Comparison of ENCODE assay signal across 8 cellular contexts in the genomic region with DNA sequence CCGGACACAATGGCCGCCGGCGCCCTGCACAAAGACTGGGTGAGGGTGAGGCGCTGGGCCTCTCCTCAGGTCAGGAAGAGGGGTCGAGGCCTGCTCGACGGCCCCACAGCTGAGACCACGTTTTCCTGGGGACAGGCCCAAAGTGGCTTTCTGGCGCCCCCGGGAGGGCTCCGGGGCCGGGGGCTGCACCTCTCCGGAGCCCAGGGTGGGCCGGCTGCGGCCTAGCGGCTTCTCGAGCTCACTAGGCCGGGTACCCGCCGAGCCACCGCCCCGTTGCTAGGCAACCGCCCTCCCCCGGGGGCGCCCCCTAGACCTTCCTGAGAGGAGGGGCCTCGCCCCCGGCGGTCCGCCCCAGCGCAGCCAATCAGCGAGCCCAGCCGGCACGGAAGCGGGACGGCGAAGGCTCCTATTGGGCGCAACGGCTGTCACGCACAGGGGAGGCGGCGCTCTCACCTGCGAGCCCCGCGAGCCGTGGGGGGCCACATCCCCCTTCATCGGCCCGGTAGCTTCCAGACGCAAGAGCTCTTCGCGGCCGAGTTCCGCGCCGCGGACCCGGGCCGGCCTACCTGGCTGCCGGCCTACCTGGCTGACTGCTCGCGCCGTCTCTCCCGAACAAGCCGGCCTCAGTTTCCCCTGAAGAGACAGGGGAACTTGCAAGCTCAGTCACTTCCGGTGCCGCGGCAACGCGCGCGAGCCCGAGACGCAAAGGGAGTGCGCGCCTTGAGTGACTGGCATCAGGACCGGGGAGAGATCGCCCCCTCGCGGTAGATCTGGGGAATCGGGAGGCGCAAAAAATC. TPM values are rescaled to one million over a fixed set of nuclear protein-coding genes. Genes with fewer than 3 reads are reported as not detected.
A peak's percentile ranks its signal among the peaks of the same experiment; 100 is the strongest.
DNase-seq lines count a peak whose midpoint lies in the region; ATAC-seq and TF ChIP-seq lines count a peak whose summit lies in the region.

No MANE protein-coding gene starts in this region.

- DNase-seq in NAMALWA (ENCODE audit: low spot score) (peak; percentile 98), SK-N-DZ (ENCODE audit: low spot score) (peak; percentile 99), glomerular visceral epithelial cell (ENCODE audit: extremely low spot score) (peak; percentile 99), osteocyte (ENCODE audit: extremely low spot score, unreplicated experiment) (peak; percentile 99)

- WGBS in thymus = under 1% methylated on average over 81 of the region's 81 CpGs

- peaks cover 17% of the 10 kb centered on the region for H3K36me3 ChIP-seq in thymus (ENCODE audit: control insufficient read depth, insufficient read depth)

- H3K4me3 Mint-ChIP-seq in activated naive CD4-positive, alpha-beta T cell treated with anti-CD3 and anti-CD28 coated beads, Interleukin-2, amount 50 U/mL, for 24 hours = peak overlapping the region; percentile 94
- H3K4me3 Mint-ChIP-seq in osteocyte (ENCODE audit: unreplicated experiment) = peak overlapping the region; percentile 90

- H3K27ac Mint-ChIP-seq in activated naive CD4-positive, alpha-beta T cell treated with anti-CD3 and anti-CD28 coated beads, Interleukin-2, amount 50 U/mL, for 24 hours = peak overlapping the region; percentile 94
- peak overlapping the region; percentile 98 for H3K27ac Mint-ChIP-seq in osteocyte (ENCODE audit: unreplicated experiment)

- TF ChIP-seq CTCF in osteocyte (IDR thresholded peaks at IDR 0.05) = peak; percentile 94

- H3K9me3 Mint-ChIP-seq in activated naive CD4-positive, alpha-beta T cell treated with anti-CD3 and anti-CD28 coated beads, Interleukin-2, amount 50 U/mL, for 24 hours = no peaks in the 10 kb centered on the region
- H3K9me3 Mint-ChIP-seq in osteocyte (ENCODE audit: unreplicated experiment) = no peaks in the 10 kb centered on the region

- peak overlapping the region; percentile 75 for H3K4me3 ChIP-seq in thymus (ENCODE audit: low read length)

- no peaks in the 10 kb centered on the region for H3K9me3 ChIP-seq in thymus (ENCODE audit: control insufficient read depth)

- H3K27me3 ChIP-seq in thymus (ENCODE audit: control insufficient read depth, insufficient read depth) = no peaks in the 10 kb centered on the region

- H3K36me3 Mint-ChIP-seq in activated naive CD4-positive, alpha-beta T cell treated with anti-CD3 and anti-CD28 coated beads, Interleukin-2, amount 50 U/mL, for 24 hours = peaks cover 33% of the 10 kb centered on the region
- H3K36me3 Mint-ChIP-seq in osteocyte (ENCODE audit: unreplicated experiment) = peaks cover 20% of the 10 kb centered on the region

- peak; percentile 83 for ATAC-seq in HG02571 (IDR thresholded peaks at IDR 0.05; ENCODE audit: unreplicated experiment)

- H3K4me1 Mint-ChIP-seq in activated naive CD4-positive, alpha-beta T cell treated with anti-CD3 and anti-CD28 coated beads, Interleukin-2, amount 50 U/mL, for 24 hours = peaks cover 15% of the 10 kb centered on the region
- peaks cover 46% of the 10 kb centered on the region for H3K4me1 Mint-ChIP-seq in osteocyte (ENCODE audit: unreplicated experiment)

- peak overlapping the region; percentile 99 for H3K27ac ChIP-seq in thymus (ENCODE audit: low read depth)

- TF ChIP-seq POLR2A in GM10847 (IDR thresholded peaks at IDR 0.05; ENCODE audit: extremely low read depth, insufficient read length) = peak; percentile 56

- H3K27me3 Mint-ChIP-seq in activated naive CD4-positive, alpha-beta T cell treated with anti-CD3 and anti-CD28 coated beads, Interleukin-2, amount 50 U/mL, for 24 hours = no peaks in the 10 kb centered on the region
- no peaks in the 10 kb centered on the region for H3K27me3 Mint-ChIP-seq in osteocyte (ENCODE audit: unreplicated experiment)

- H3K4me1 ChIP-seq in thymus (ENCODE audit: control insufficient read depth, insufficient read depth, low read length) = peaks cover 12% of the 10 kb centered on the region

RNA-seq across cellular contexts. Expression of gene BCL2L1, which starts 0.8 kb away (rescaled TPM):
- polyA plus RNA-seq in SK-N-DZ (2014; cell fraction: cytosol; rRNA removed) = 78.5 and 86.3 TPM in 2 replicates
- 30.3 and 34.7 TPM in 2 replicates for polyA plus RNA-seq in SK-N-DZ (2014; cell fraction: nucleus; rRNA removed)
- total RNA-seq in osteocyte = 67.0 and 69.4 TPM in 2 replicates
- 58.3 TPM for polyA plus RNA-seq in thymus

RNA-seq across cellular contexts. Expression of gene TPX2, which starts 15.6 kb away (rescaled TPM):
- polyA plus RNA-seq in SK-N-DZ (2014; cell fraction: cytosol; rRNA removed) = 121 and 138 TPM in 2 replicates
- polyA plus RNA-seq in SK-N-DZ (2014; cell fraction: nucleus; rRNA removed) = 484 and 677 TPM in 2 replicates
- 22.6 and 25.5 TPM in 2 replicates for total RNA-seq in osteocyte
- 8.2 TPM for polyA plus RNA-seq in thymus

Comparison
In these comparisons a context has a peak if more than half of its experiments do, and no peak if none do; other contexts are left out.
1. Peak in every context shown above with its lines: DNase-seq, ATAC-seq, H3K4me3 ChIP-seq and H3K27ac ChIP-seq.